8 cellular contexts compared by ENCODE assay signal in genomic region chr13:30422056-30422914, GRCh38. TPM values are rescaled to one million over a fixed set of nuclear protein-coding genes. Genes with fewer than 3 reads are reported as not detected.
A peak's percentile ranks its signal among the peaks of the same experiment; 100 is the strongest.
DNase-seq lines count a peak whose midpoint lies in the region; ATAC-seq and TF ChIP-seq lines count a peak whose summit lies in the region.

UBE2L5 (plus strand) TSS chr13:30422493; CDS start chr13:30427991, 5,498 bp downstream.

- peak within 1 kb of the TSS; percentile 70 for H3K27ac ChIP-seq in duodenal mucosa (ENCODE audit: low read depth, low read length)
- peak within 1 kb of the TSS; percentile 86 for H3K27ac ChIP-seq in liver (ENCODE audit: low read depth in 1 of 2, low read length in 2 of 2)

- peaks cover 8 to 13% of the 10 kb centered on the region in 2 donors for H3K4me1 ChIP-seq in duodenal mucosa (ENCODE audit: control insufficient read depth in 1 of 2, insufficient read depth in 2 of 2, low read length in 2 of 2)
- peaks cover 0 to 13% (median 6%) of the 10 kb centered on the region in 4 donors for H3K4me1 ChIP-seq in liver (ENCODE audit: control insufficient read depth in 4 of 4, insufficient read depth in 4 of 4, low read length in 3 of 4)

- ATAC-seq in HG02642 (IDR thresholded peaks at IDR 0.05; ENCODE audit: poor library complexity, unreplicated experiment), result peak; percentile 76

- peak; percentile 14 for DNase-seq in NCI-H2029 (lab: John Stamatoyannopoulos, UW)
- no peak for DNase-seq in NCI-H2029 treated with DMSO at 0.1 percent for 48 hours (lab: John Stamatoyannopoulos, UW)
- peak; percentile 56 for DNase-seq in NCI-H2171 treated with DMSO at 0.1 percent for 48 hours (lab: John Stamatoyannopoulos, UW)
- peak; percentile 69 for DNase-seq in activated CD4-positive, alpha-beta T cell treated with anti-CD3 and anti-CD28 coated beads for 48 hours
- DNase-seq in stimulated activated CD4-positive, alpha-beta T cell treated with anti-CD3 and anti-CD28 coated beads, Interleukin-2, amount 100 ng/mL, for 48 hours, result peak; percentile 55 to 66

- H3K4me3 ChIP-seq in duodenal mucosa (ENCODE audit: low read depth in 1 of 2, low read length in 2 of 2) (peak within 1 kb of the TSS; percentile 74 to 82), liver (ENCODE audit: low read depth in 1 of 3, low read length in 3 of 3) (peak within 1 kb of the TSS; percentile 49 to 78 (median 64))

- peak in 1 of 2 donors; percentile 9 for TF ChIP-seq RAD21 in liver (IDR thresholded peaks at IDR 0.05)

- peak within 1 kb of the TSS; percentile 65 to 87 for H3K9ac ChIP-seq in duodenal mucosa (ENCODE audit: low read depth in 1 of 2, low read length in 2 of 2)
- peak within 1 kb of the TSS; percentile 42 to 79 for H3K9ac ChIP-seq in liver (ENCODE audit: low read depth in 1 of 2, low read length in 2 of 2)

- H3K27me3 ChIP-seq in duodenal mucosa (ENCODE audit: control insufficient read depth in 1 of 2, insufficient read depth in 2 of 2, low read length in 2 of 2), result no peaks in the 10 kb centered on the region
- no peaks in the 10 kb centered on the region for H3K27me3 ChIP-seq in liver (ENCODE audit: control insufficient read depth in 4 of 4, insufficient read depth in 4 of 4, low read length in 3 of 4)

- TF ChIP-seq CTCF in liver (IDR thresholded peaks at IDR 0.05; ENCODE audit: low read depth, low read length, missing input control), result no peak

- H3K36me3 ChIP-seq in duodenal mucosa (ENCODE audit: control insufficient read depth in 1 of 2, insufficient read depth in 2 of 2, low read length in 2 of 2), result no peaks in the 10 kb centered on the region
- H3K36me3 ChIP-seq in liver (ENCODE audit: control insufficient read depth in 4 of 4, insufficient read depth in 3 of 4, low read depth in 1 of 4, low read length in 3 of 4), result no peaks in the 10 kb centered on the region

- WGBS in liver, result 1% methylated on average over 56 of the region's 57 CpGs

- H3K9me3 ChIP-seq in duodenal mucosa (ENCODE audit: control insufficient read depth in 1 of 2, low read length in 2 of 2) (no peaks in the 10 kb centered on the region), liver (ENCODE audit: control insufficient read depth in 4 of 4, low read length in 3 of 4) (no peaks in the 10 kb centered on the region)

TF ChIP-seq in liver, 16 proteins besides CTCF, POLR2A, EP300 and RAD21:
- TF ChIP-seq HNF4A (conservative IDR thresholded peaks at IDR 0.05) (no peak), JUND (IDR thresholded peaks at IDR 0.05) (no peak), MAX (IDR thresholded peaks at IDR 0.05) (no peak), SP1 (IDR thresholded peaks at IDR 0.05) (no peak), YY1 (IDR thresholded peaks at IDR 0.05) (no peak), RXRA (IDR thresholded peaks at IDR 0.05) (no peak), HNF4G (IDR thresholded peaks at IDR 0.05) (no peak), EGR1 (IDR thresholded peaks at IDR 0.05; ENCODE audit: low read depth in 2 of 2) (peak in 1 of 2 donors; percentile 9), FOXA1 (IDR thresholded peaks at IDR 0.05) (no peak), NR2F2 (IDR thresholded peaks at IDR 0.05) (no peak), ATF3 (IDR thresholded peaks at IDR 0.05) (no peak), TAF1 (conservative IDR thresholded peaks at IDR 0.05) (peak; percentile 50), FOXA2 (IDR thresholded peaks at IDR 0.05) (no peak), ZBTB33 (IDR thresholded peaks at IDR 0.05) (no peak), GABPA (IDR thresholded peaks at IDR 0.05 in 1 of 2, conservative IDR thresholded peaks at IDR 0.05 in 1 of 2) (no peak), REST (IDR thresholded peaks at IDR 0.05) (peak; percentile 44)

RNA-seq across cellular contexts. Expression of gene UBE2L5, which starts in this region (rescaled TPM):
- not detected for total RNA-seq in liver
- under 1 TPM in 1 of 2 donors, not detected in 1; 0.10 TPM for polyA plus RNA-seq in liver
